8 cellular contexts compared by ENCODE assay signal in the genomic region with DNA sequence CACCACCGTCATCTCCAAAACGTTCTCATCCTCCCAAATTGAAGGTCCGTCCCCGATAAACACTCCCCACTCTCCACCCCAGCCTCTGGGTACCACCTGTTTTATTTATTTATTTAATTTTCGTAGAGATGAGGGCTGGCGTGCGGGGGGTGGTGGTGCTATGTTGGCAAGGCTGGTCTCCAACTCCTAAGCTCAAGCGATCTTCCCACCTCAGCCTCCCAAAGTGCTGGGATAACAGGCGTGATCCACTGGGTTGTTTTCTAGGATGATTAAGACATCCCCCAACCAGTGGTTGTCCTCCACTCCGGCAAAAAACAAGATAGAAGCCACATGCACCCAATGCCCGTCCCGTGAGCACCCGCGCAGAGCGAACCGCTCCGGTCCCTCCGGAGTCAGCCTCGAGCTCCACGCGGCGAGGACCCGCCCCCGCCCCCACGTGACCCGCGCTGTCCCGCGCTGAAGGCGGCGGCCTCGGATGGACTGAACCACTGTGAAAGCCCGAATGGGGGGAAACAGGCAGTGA. TPM values are rescaled to one million over a fixed set of nuclear protein-coding genes. Genes with fewer than 3 reads are reported as not detected.
DNase-seq lines count a peak whose midpoint lies in the region; ATAC-seq, FAIRE-seq and TF ChIP-seq lines count a peak whose summit lies in the region.

No MANE protein-coding gene starts in this region.

- H3K79me2 ChIP-seq in ACC112 (ENCODE audit: control insufficient read depth, insufficient read depth, low read length, unreplicated experiment): peaks cover 55% of the 10 kb centered on the region

- H3K4me1 ChIP-seq in ACC112 (ENCODE audit: control insufficient read depth, insufficient read depth, low read length, unreplicated experiment) (peaks cover 15% of the 10 kb centered on the region), lower lobe of right lung (peaks cover 42% of the 10 kb centered on the region)

- no peaks in the 10 kb centered on the region for H3K27me3 Mint-ChIP-seq in dendritic cell treated with granulocyte-macrophage colony-stimulating factor and Interleukin-4, amounts not matched to agents 40 ng/mL and 50 ng/mL, for 4 days

- no peak for FAIRE-seq in GM18507 (lab: Jason Lieb, UNC)

- peaks cover 35% of the 10 kb centered on the region for H3K36me3 Mint-ChIP-seq in dendritic cell treated with granulocyte-macrophage colony-stimulating factor and Interleukin-4, amounts not matched to agents 40 ng/mL and 50 ng/mL, for 4 days (ENCODE audit: low read depth)

- H3K9me3 ChIP-seq in lower lobe of right lung: no peaks in the 10 kb centered on the region

- H3K4me1 Mint-ChIP-seq in dendritic cell treated with granulocyte-macrophage colony-stimulating factor and Interleukin-4, amounts not matched to agents 40 ng/mL and 50 ng/mL, for 4 days (ENCODE audit: low read depth): peaks cover 21% of the 10 kb centered on the region

- H3K27me3 ChIP-seq in ACC112 (ENCODE audit: insufficient read depth, low read length) (no peaks in the 10 kb centered on the region), lower lobe of right lung (ENCODE audit: low read depth) (no peaks in the 10 kb centered on the region)

- intact Hi-C loops in dendritic cell treated with granulocyte-macrophage colony-stimulating factor and Interleukin-4, amounts not matched to agents 40 ng/mL and 50 ng/mL, for 4 days (cut with micrococcal nuclease): loop anchor here (5.0 to 10.0 kb wide), 3 partner anchors 51 to 689 kb away; a partner anchor contains a TSS
- intact Hi-C loops in lower lobe of right lung (cut with DNase I): no loop called here

- H3K36me3 ChIP-seq in ACC112 (ENCODE audit: insufficient read depth, low read length) (peaks cover 9% of the 10 kb centered on the region; the same call in 1 of the 2 replicates), lower lobe of right lung (peaks cover 3% of the 10 kb centered on the region)

- peak overlapping the region; percentile 98 for H3K27ac ChIP-seq in ACC112 (ENCODE audit: low read depth, low read length)
- H3K27ac ChIP-seq in lower lobe of right lung: peak overlapping the region; percentile 100

- H3K27ac Mint-ChIP-seq in dendritic cell treated with granulocyte-macrophage colony-stimulating factor and Interleukin-4, amounts not matched to agents 40 ng/mL and 50 ng/mL, for 4 days: peak overlapping the region; percentile 100

- H2AFZ ChIP-seq in ACC112 (ENCODE audit: low read length, unreplicated experiment): peak overlapping the region; percentile 81

- peak overlapping the region; percentile 87 for H3K4me3 Mint-ChIP-seq in dendritic cell treated with granulocyte-macrophage colony-stimulating factor and Interleukin-4, amounts not matched to agents 40 ng/mL and 50 ng/mL, for 4 days

- no peak for TF ChIP-seq CTCF in lower lobe of right lung (IDR thresholded peaks at IDR 0.05)

- DNase-seq in GM18507 (ENCODE audit: extremely low spot score, insufficient read length, low read depth) (peak; percentile 88), NCI-H2081 treated with DMSO at 0.1 percent for 48 hours (lab: John Stamatoyannopoulos, UW) (peak; percentile 84), lower lobe of right lung (peak; percentile 93)
- peak; percentile 84 to 86 for DNase-seq in activated CD4-positive, alpha-beta T cell treated with anti-CD3 and anti-CD28 coated beads for 24 hours (ENCODE audit: low read depth in 2 of 2)
- DNase-seq in stimulated activated CD4-positive, alpha-beta T cell treated with anti-CD3 and anti-CD28 coated beads, TNF-alpha, amount 100 ng/mL, for 4 hours (ENCODE audit: low read depth in 3 of 3): peak; percentile 88 to 92 (median 89)

- H3K4me3 ChIP-seq in ACC112 (ENCODE audit: low read depth, low read length) (peak overlapping the region; percentile 99), lower lobe of right lung (peak overlapping the region; percentile 90)

- ATAC-seq in HG02970 (IDR thresholded peaks at IDR 0.05; ENCODE audit: low FRiP score, unreplicated experiment): peak; percentile 50
- ATAC-seq in lower lobe of right lung: peak; percentile 94

- no peaks in the 10 kb centered on the region for H3K9me3 Mint-ChIP-seq in dendritic cell treated with granulocyte-macrophage colony-stimulating factor and Interleukin-4, amounts not matched to agents 40 ng/mL and 50 ng/mL, for 4 days

RNA-seq across cellular contexts. Expression of a gene that starts 0.9 kb away (rescaled TPM):
- total RNA-seq in lower lobe of right lung: 89.5 TPM

RNA-seq across cellular contexts. Expression of a gene that starts 39.5 kb away (rescaled TPM):
- total RNA-seq in lower lobe of right lung: 43.1 TPM

RNA-seq across cellular contexts. Expression of a gene that starts 49.7 kb away (rescaled TPM):
- 29.2 TPM for total RNA-seq in lower lobe of right lung

Comparison
In these comparisons a context has a peak if more than half of its experiments do, and no peak if none do; other contexts are left out.
1. Peak in every context shown above with its lines: DNase-seq, ATAC-seq, H3K4me3 ChIP-seq and H3K27ac ChIP-seq.